ENCODE assay signal across 9 cellular contexts in genomic region chr11:20599424-20600346, GRCh38. TPM values are rescaled to one million over a fixed set of nuclear protein-coding genes. Genes with fewer than 3 reads are reported as not detected.
DNase-seq lines count a peak whose midpoint lies in the region; ATAC-seq and TF ChIP-seq lines count a peak whose summit lies in the region.
"Had no signal": no experiment of that assay in that cellular context is flagged by ENCODE, and none has a peak within 500 bp of the region (broad histone marks: within the 10 kb centered on the region; RNA-seq: fewer than 3 reads in every experiment).

Gene SLC6A5, plus strand, starts transcription at chr11:20599608. Its CDS starts 65 bp downstream, at chr11:20599673.

- BruUV-seq in A673 (replicated peaks; lab: Mats Ljungman, UMichigan) (no TSS peak), HCT116 (replicated peaks; lab: Mats Ljungman, UMichigan) (no TSS peak)

- H3K36me3 ChIP-seq in A673 (ENCODE audit: insufficient read depth, low read length, poor library complexity, severe bottlenecking) (no peaks in the 10 kb centered on the region), HCT116 (ENCODE audit: control insufficient read depth in 1 of 2, insufficient read depth in 2 of 2, low read length in 2 of 2) (no peaks in the 10 kb centered on the region), iPS-18a (ENCODE audit: control insufficient read depth, low read depth, low read length) (no peaks in the 10 kb centered on the region), uterus (no peaks in the 10 kb centered on the region)

- no peaks in the 10 kb centered on the region for H3K9me2 ChIP-seq in HCT116 (ENCODE audit: insufficient read depth)

- intact Hi-C loops in A673 (cut with micrococcal nuclease; ENCODE audit: unreplicated experiment) (no loop called here), HCT116 (cut with micrococcal nuclease) (no loop called here), uterus (cut with DNase I; ENCODE audit: low total_unique reads) (no loop called here)

- no peak within 1 kb of the TSS for H2AFZ ChIP-seq in HCT116 (ENCODE audit: low read depth, low read length, poor library complexity, severe bottlenecking)

- H3K27ac Mint-ChIP-seq in WTC11: no peak within 1 kb of the TSS

- H3K4me3 ChIP-seq in A673 (ENCODE audit: low read depth, low read length, poor library complexity, severe bottlenecking) (no peak within 1 kb of the TSS), HCT116 (replicated peaks in 1 of 2; ENCODE audit: low read depth in 1 of 2, low read length in 2 of 2) (no peak within 1 kb of the TSS), iPS-18a (ENCODE audit: low read length) (peak within 1 kb of the TSS; percentile 48), uterus (no peak within 1 kb of the TSS)

- peaks cover 100% of the 10 kb centered on the region for H3K27me3 Mint-ChIP-seq in WTC11 (ENCODE audit: low read depth)

- H3K9me3 Mint-ChIP-seq in WTC11: no peaks in the 10 kb centered on the region

- ATAC-seq in HCT116: no peak
- peak; percentile 64 for ATAC-seq in WTC11
- ATAC-seq in GM18870 (IDR thresholded peaks at IDR 0.05; ENCODE audit: unreplicated experiment): no peak
- no peak for ATAC-seq in HG02588 (IDR thresholded peaks at IDR 0.05; ENCODE audit: unreplicated experiment)

- H3K4me1 Mint-ChIP-seq in WTC11: peaks cover 43% of the 10 kb centered on the region

- H3K27ac ChIP-seq in A673 (ENCODE audit: low read depth, low read length, poor library complexity, severe bottlenecking) (no peak within 1 kb of the TSS), HCT116 (ENCODE audit: low read depth, low read length) (no peak within 1 kb of the TSS), iPS-18a (ENCODE audit: low read length) (no peak within 1 kb of the TSS), uterus (no peak within 1 kb of the TSS)
- H3K27ac ChIP-seq: VCaP had no signal

- H3K4me2 ChIP-seq in HCT116 (ENCODE audit: low read length): no peak within 1 kb of the TSS

- H3K4me3 Mint-ChIP-seq in WTC11: peak within 1 kb of the TSS; percentile 54

- H3K9ac ChIP-seq in HCT116 (ENCODE audit: low read length): no peak within 1 kb of the TSS
- H3K9ac ChIP-seq in iPS-18a (ENCODE audit: low read length): no peak within 1 kb of the TSS

- peaks cover 97% of the 10 kb centered on the region for H3K27me3 ChIP-seq in A673 (replicated peaks; ENCODE audit: insufficient read depth, low read depth, low read length, poor library complexity)
- H3K27me3 ChIP-seq in HCT116 (ENCODE audit: insufficient read depth, low read length): peaks cover 16% of the 10 kb centered on the region; the same call in 1 of the 2 replicates
- H3K27me3 ChIP-seq in iPS-18a (ENCODE audit: control insufficient read depth, insufficient read depth, low read length): peaks cover 95% of the 10 kb centered on the region
- peaks cover 0 to 39% of the 10 kb centered on the region in 2 donors for H3K27me3 ChIP-seq in uterus

- H4K20me1 ChIP-seq in HCT116 (ENCODE audit: insufficient read depth): no peaks in the 10 kb centered on the region

- CTCF ChIA-PET in A673 (lab: Charles Lee): no interaction called here
- CTCF ChIA-PET in HCT116 (lab: Charles Lee): no interaction called here
- CTCF ChIA-PET in WTC11 (lab: Charles Lee): interaction anchor here (1.2 to 3.4 kb wide), 3 partner anchors 10 to 467 kb away, joined by 3 to 42 read pairs (median 3); no protein-coding TSS in a partner anchor

- no peak for TF ChIP-seq CTCF in A673 (conservative IDR thresholded peaks at IDR 0.05; ENCODE audit: low read depth, low read length)
- no peak for TF ChIP-seq CTCF in HCT116 (IDR thresholded peaks at IDR 0.05 in 2 of 3, conservative IDR thresholded peaks at IDR 0.05 in 1 of 3; ENCODE audit: borderline replicate concordance in 1 of 3, insufficient read depth in 1 of 3, low read depth in 2 of 3, low read length in 2 of 3)
- TF ChIP-seq CTCF in WTC11 (IDR thresholded peaks at IDR 0.05): no peak
- TF ChIP-seq CTCF in uterus (IDR thresholded peaks at IDR 0.05): no peak

- DNase-seq in A673 (ENCODE audit: low spot score) (peak; percentile 70), HCT116 (ENCODE audit: low read depth, low spot score) (no peak), WTC11 (ENCODE audit: low spot score) (peak; percentile 93), NCI-H146 (lab: John Stamatoyannopoulos, UW) (no peak), uterus (no peak)

- no peak for TF ChIP-seq RAD21 in HCT116 (IDR thresholded peaks at IDR 0.05; ENCODE audit: low read depth)

- no peaks in the 10 kb centered on the region for H3K79me2 ChIP-seq in HCT116 (ENCODE audit: insufficient read depth, low read length)

- H3K9me3 ChIP-seq in A673 (ENCODE audit: low read depth, low read length, poor library complexity, severe bottlenecking) (no peaks in the 10 kb centered on the region), HCT116 (ENCODE audit: control insufficient read depth in 1 of 2, insufficient read depth in 1 of 2, low read depth in 1 of 2, low read length in 2 of 2) (no peaks in the 10 kb centered on the region), iPS-18a (ENCODE audit: control insufficient read depth, low read depth, low read length) (no peaks in the 10 kb centered on the region), uterus (no peaks in the 10 kb centered on the region)

- RAD21 ChIA-PET in HCT116 (lab: Charles Lee; ENCODE audit: low non-redundant PET in 1 of 2, low total read pairs in 2 of 2, uncharacterized antibody in 2 of 2, unreplicated experiment in 2 of 2): no interaction called here

- TF ChIP-seq POLR2A in HCT116 (IDR thresholded peaks at IDR 0.05; ENCODE audit: borderline replicate concordance, extremely low read depth, insufficient read depth, insufficient read length): no peak
- TF ChIP-seq POLR2A in uterus (IDR thresholded peaks at IDR 0.05): no peak

- H3K4me1 ChIP-seq in A673 (ENCODE audit: insufficient read depth, low read length, poor library complexity, severe bottlenecking) (no peaks in the 10 kb centered on the region), HCT116 (ENCODE audit: control insufficient read depth in 1 of 2, insufficient read depth in 2 of 2, low read length in 2 of 2) (no peaks in the 10 kb centered on the region), iPS-18a (ENCODE audit: control insufficient read depth, low read depth, low read length) (peaks cover 7% of the 10 kb centered on the region), uterus (peaks cover 0 to 8% of the 10 kb centered on the region in 2 donors)

- POLR2A ChIA-PET in A673 (lab: Charles Lee; ENCODE audit: low non-redundant PET) (no interaction called here), HCT116 (lab: Charles Lee) (no interaction called here), WTC11 (lab: Charles Lee) (no interaction called here)

- no peaks in the 10 kb centered on the region for H3K36me3 Mint-ChIP-seq in WTC11

TF ChIP-seq in HCT116, 20 proteins besides CTCF, POLR2A, EP300 and RAD21:
- no peak for TF ChIP-seq SIN3A (IDR thresholded peaks at IDR 0.05; ENCODE audit: low read depth)
- TF ChIP-seq REST (IDR thresholded peaks at IDR 0.05; ENCODE audit: low read depth): peak; percentile 68

TF ChIP-seq in WTC11, 78 proteins besides CTCF, POLR2A, EP300 and RAD21 (continues in another document):
- TF ChIP-seq USF1 (CRISPR knock-in tag; IDR thresholded peaks at IDR 0.05) (peak; percentile 46; the same call in 1 of the 2 replicates), RELA (CRISPR knock-in tag; IDR thresholded peaks at IDR 0.05; ENCODE audit: borderline replicate concordance) (no peak), FOXJ3 (CRISPR knock-in tag; IDR thresholded peaks at IDR 0.05; ENCODE audit: borderline replicate concordance) (no peak), ATF6 (CRISPR knock-in tag; IDR thresholded peaks at IDR 0.05) (no peak), ZNF425 (CRISPR knock-in tag; conservative IDR thresholded peaks at IDR 0.05) (no peak), SMAD3 (CRISPR knock-in tag; IDR thresholded peaks at IDR 0.05; ENCODE audit: borderline replicate concordance) (no peak)

RNA-seq across cellular contexts. Expression of gene SLC6A5, which starts in this region (rescaled TPM):
- total RNA-seq in A673 (2021) (not detected in 2 replicates), HCT116 (2021; ENCODE audit: unreplicated experiment) (not detected), WTC11 (2021) (0.05 TPM in 2 of 3 replicates, not detected in the other), uterus (not detected)
- not detected in 2 replicates for polyA plus RNA-seq in HCT116 (2012)

Comparison
In these comparisons a context has a peak if more than half of its experiments do, and no peak if none do; other contexts are left out.
1. Peak in DNase-seq in A673; RNA of the gene not detected or under 1 TPM.
2. Peak in DNase-seq and ATAC-seq in WTC11; RNA of the gene not detected or under 1 TPM.